Comparison of ENCODE assay signal across 4 cellular contexts in genomic region chr1:225836296-225836695, GRCh38. TPM values are rescaled to one million over a fixed set of nuclear protein-coding genes. Genes with fewer than 3 reads are reported as not detected.
"Had no signal": no experiment of that assay in that cellular context is flagged by ENCODE, and none has a peak within 500 bp of the region (broad histone marks: within the 10 kb centered on the region; RNA-seq: fewer than 3 reads in every experiment).

No MANE protein-coding gene starts in this region.

RNA-seq across cellular contexts. Expression of gene LEFTY1, which starts 52.6 kb away (rescaled TPM):
- total RNA-seq: lung microvascular endothelial cell; natural killer cell treated with Interleukin-12 subunit alpha and Interleukin-12 subunit beta and Interleukin-15 and Interleukin-18, amount 100 ng/mL, for 72 hours; suprapubic skin had no signal
- polyA plus RNA-seq: keratinocyte had no signal
